20 cellular contexts compared by ENCODE assay signal in genomic region chr1:5329068-5329739, GRCh38.
DNase-seq lines count a peak whose midpoint lies in the region; ATAC-seq and TF ChIP-seq lines count a peak whose summit lies in the region.
"Had no signal": no experiment of that assay in that cellular context is flagged by ENCODE, and none has a peak within 500 bp of the region (broad histone marks: within the 10 kb centered on the region; RNA-seq: fewer than 3 reads in every experiment).

No MANE protein-coding gene starts in this region.

- CTCF ChIA-PET in activated naive CD4-positive, alpha-beta T cell treated with anti-CD3 and anti-CD28 coated beads, Interleukin-2, amount 10 ng/mL, durations not matched to agents 7 days and 5 days (lab: Charles Lee), result no interaction called here
- CTCF ChIA-PET in T-cell (lab: Charles Lee), result no interaction called here

- H3K9me3 ChIP-seq in lower lobe of right lung, result peaks cover 9% of the 10 kb centered on the region

- H3K4me1 Mint-ChIP-seq in activated naive CD4-positive, alpha-beta T cell treated with anti-CD3 and anti-CD28 coated beads, Interleukin-2, amount 10 ng/mL, durations not matched to agents 7 days and 5 days, result peaks cover 31% of the 10 kb centered on the region
- H3K4me1 Mint-ChIP-seq in T-cell, result peaks cover 39 to 67% (median 57%) of the 10 kb centered on the region in 3 donors
- peaks cover 48% of the 10 kb centered on the region for H3K4me1 Mint-ChIP-seq in stimulated activated naive CD8-positive, alpha-beta T cell treated with anti-CD3 and anti-CD28 coated beads, Interleukin-15, amount 100 ng/mL, for 72 hours
- H3K4me1 Mint-ChIP-seq: WTC11 had no signal

- H3K27ac ChIP-seq in coronary artery (no peak overlapping the region), lower lobe of right lung (no peak overlapping the region)
- H3K27ac ChIP-seq: HL-60 had no signal

- no peaks in the 10 kb centered on the region for H3K4me1 ChIP-seq in lower lobe of right lung

- H3K4me3 Mint-ChIP-seq in activated naive CD4-positive, alpha-beta T cell treated with anti-CD3 and anti-CD28 coated beads, Interleukin-2, amount 10 ng/mL, durations not matched to agents 7 days and 5 days, result no peak overlapping the region
- H3K4me3 Mint-ChIP-seq in T-cell, result peak overlapping the region; percentile 43 to 58 (median 49)
- H3K4me3 Mint-ChIP-seq in stimulated activated naive CD8-positive, alpha-beta T cell treated with anti-CD3 and anti-CD28 coated beads, Interleukin-15, amount 100 ng/mL, for 72 hours, result no peak overlapping the region
- H3K4me3 Mint-ChIP-seq: HFFc6, WTC11 had no signal

- TF ChIP-seq CTCF in coronary artery (IDR thresholded peaks at IDR 0.05) (no peak), lower lobe of right lung (IDR thresholded peaks at IDR 0.05) (no peak)

- H3K27me3 ChIP-seq in lower lobe of right lung (ENCODE audit: low read depth), result no peaks in the 10 kb centered on the region

- ATAC-seq in T-cell (replicated peaks in 1 of 4) (peak in 3 of 4 experiments; percentile 78 to 93 (median 93)), lower lobe of right lung (no peak), GM21390 (IDR thresholded peaks at IDR 0.05; ENCODE audit: unreplicated experiment) (no peak)
- ATAC-seq in stimulated activated naive CD8-positive, alpha-beta T cell treated with anti-CD3 and anti-CD28 coated beads, Interleukin-15, amount 100 ng/mL, for 72 hours, result peak; percentile 56
- ATAC-seq: WTC11 had no signal

- no peaks in the 10 kb centered on the region for H3K27me3 Mint-ChIP-seq in activated naive CD4-positive, alpha-beta T cell treated with anti-CD3 and anti-CD28 coated beads, Interleukin-2, amount 10 ng/mL, durations not matched to agents 7 days and 5 days
- H3K27me3 Mint-ChIP-seq in T-cell, result no peaks in the 10 kb centered on the region
- H3K27me3 Mint-ChIP-seq in stimulated activated naive CD8-positive, alpha-beta T cell treated with anti-CD3 and anti-CD28 coated beads, Interleukin-15, amount 100 ng/mL, for 72 hours, result no peaks in the 10 kb centered on the region

- peaks cover 47% of the 10 kb centered on the region for H3K9me3 Mint-ChIP-seq in activated naive CD4-positive, alpha-beta T cell treated with anti-CD3 and anti-CD28 coated beads, Interleukin-2, amount 10 ng/mL, durations not matched to agents 7 days and 5 days
- H3K9me3 Mint-ChIP-seq in T-cell, result peaks cover 11 to 32% (median 16%) of the 10 kb centered on the region in 3 donors
- peaks cover 28 to 56% of the 10 kb centered on the region in 2 donors for H3K9me3 Mint-ChIP-seq in stimulated activated naive CD8-positive, alpha-beta T cell treated with anti-CD3 and anti-CD28 coated beads, Interleukin-15, amount 100 ng/mL, for 72 hours

- H3K4me3 ChIP-seq in coronary artery (no peak overlapping the region), lower lobe of right lung (no peak overlapping the region)

- H3K36me3 ChIP-seq in lower lobe of right lung, result no peaks in the 10 kb centered on the region

- intact Hi-C loops in lower lobe of right lung (cut with DNase I), result no loop called here

- peaks cover 41% of the 10 kb centered on the region for H3K36me3 Mint-ChIP-seq in activated naive CD4-positive, alpha-beta T cell treated with anti-CD3 and anti-CD28 coated beads, Interleukin-2, amount 10 ng/mL, durations not matched to agents 7 days and 5 days
- peaks cover 19% of the 10 kb centered on the region for H3K36me3 Mint-ChIP-seq in T-cell

- DNase-seq in activated naive CD4-positive, alpha-beta T cell treated with anti-CD3 and anti-CD28 coated beads, Interleukin-2, amount 10 ng/mL, durations not matched to agents 7 days and 5 days, result no peak
- no peak for DNase-seq in activated naive CD4-positive, alpha-beta T cell treated with Interleukin-2 at 50 U/mL for 16 hours
- DNase-seq in T-cell (peak in 3 of 34 experiments; percentile 8 to 23 (median 13)), coronary artery (ENCODE audit: low spot score) (peak; percentile 35), NCI-H2171 treated with DMSO at 0.1 percent for 48 hours (lab: John Stamatoyannopoulos, UW) (no peak), lower lobe of right lung (no peak)
- no peak for DNase-seq in stimulated activated naive CD8-positive, alpha-beta T cell treated with anti-CD3 and anti-CD28 coated beads, Interleukin-15, amount 100 ng/mL, for 72 hours
- DNase-seq: activated CD8-positive, alpha-beta memory T cell treated with anti-CD3 and anti-CD28 coated beads, Interleukin-2, amount 50 U/mL, for 48 hours; COR-L47; HFFc6; IMR-90; kidney glomerular epithelial cell; midbrain; MM.1S; NCI-H1694; SIG-M5; stimulated activated CD4-positive, alpha-beta T cell treated with anti-CD3 and anti-CD28 coated beads, Interleukin-12 subunit alpha, Interleukin-12 subunit beta, amount 100 ng/mL, for 4 hours had no signal

- peak overlapping the region; percentile 97 for H3K27ac Mint-ChIP-seq in activated naive CD4-positive, alpha-beta T cell treated with anti-CD3 and anti-CD28 coated beads, Interleukin-2, amount 10 ng/mL, durations not matched to agents 7 days and 5 days
- H3K27ac Mint-ChIP-seq in T-cell, result peak overlapping the region; percentile 98 to 100
- H3K27ac Mint-ChIP-seq in stimulated activated naive CD8-positive, alpha-beta T cell treated with anti-CD3 and anti-CD28 coated beads, Interleukin-15, amount 100 ng/mL, for 72 hours, result peak overlapping the region; percentile 69 to 87
- H3K27ac Mint-ChIP-seq: HFFc6, WTC11 had no signal

- POLR2A ChIA-PET in T-cell (lab: Charles Lee), result no interaction called here

Comparison
In these comparisons a context has a peak if more than half of its experiments do, and no peak if none do; other contexts are left out.
1. H3K4me3 Mint-ChIP-seq: peak in T-cell (3 of 3); none in activated naive CD4-positive, alpha-beta T cell treated with anti-CD3 and anti-CD28 coated beads, Interleukin-2, amount 10 ng/mL, durations not matched to agents 7 days and 5 days (single experiment) and stimulated activated naive CD8-positive, alpha-beta T cell treated with anti-CD3 and anti-CD28 coated beads, Interleukin-15, amount 100 ng/mL, for 72 hours (0 of 2).
2. ATAC-seq: peak in T-cell (3 of 4) and stimulated activated naive CD8-positive, alpha-beta T cell treated with anti-CD3 and anti-CD28 coated beads, Interleukin-15, amount 100 ng/mL, for 72 hours (single experiment); none in lower lobe of right lung (0 of 2) and GM21390 (single experiment).
3. Peak in every context shown above with its lines, with median percentiles within 50 percentile points of each other: H3K27ac Mint-ChIP-seq.